In the genomic region with DNA sequence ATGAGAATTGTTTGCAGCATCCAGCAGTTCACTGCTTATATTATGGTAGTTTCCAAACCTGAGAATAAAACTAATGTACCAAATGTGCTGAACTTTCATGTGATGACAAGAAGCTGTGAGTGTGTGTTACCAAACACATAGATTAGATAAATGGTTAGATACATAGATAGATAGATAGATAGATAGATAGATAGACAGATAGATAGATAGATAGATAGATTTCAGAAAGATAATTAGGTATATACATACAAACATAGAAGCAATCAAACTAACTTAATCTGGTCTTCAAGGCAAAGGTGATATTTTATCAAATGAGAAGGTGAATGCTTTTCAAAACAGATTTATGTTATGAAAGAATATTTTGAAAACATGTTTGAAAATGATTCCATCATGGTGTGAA, we compare ENCODE assay signal across 39 cellular contexts.
"Had no signal": no experiment of that assay in that cellular context is flagged by ENCODE, and none has a peak within 500 bp of the region (broad histone marks: within the 10 kb centered on the region; RNA-seq: fewer than 3 reads in every experiment).

No MANE protein-coding gene starts in this region.

- H3K4me1 Mint-ChIP-seq: activated naive CD4-positive, alpha-beta T cell treated with anti-CD3 and anti-CD28 coated beads, Interleukin-2, amount 10 ng/mL, durations not matched to agents 7 days and 5 days; activated naive CD4-positive, alpha-beta T cell treated with anti-CD3 and anti-CD28 coated beads, Interleukin-2, amount 50 U/mL, for 24 hours; activated naive CD8-positive, alpha-beta T cell treated with anti-CD3 and anti-CD28 coated beads for 36 hours; activated naive CD8-positive, alpha-beta T cell treated with anti-CD3 and anti-CD28 coated beads, Interleukin-2, amount 10 ng/mL, durations not matched to agents 7 days and 5 days; activated naive CD8-positive, alpha-beta T cell treated with anti-CD3 and anti-CD28 coated beads, Interleukin-2, amount 50 U/mL, for 24 hours; activated T-helper 17 cell treated with anti-CD3 and anti-CD28 coated beads, Interleukin-2, amount 50 U/mL, for 72 hours; central memory CD8-positive, alpha-beta T cell had no signal

- H3K36me3 ChIP-seq: adrenal gland, ascending aorta, brain microvascular endothelial cell, breast epithelium, cardiac muscle cell had no signal

- H3K36me3 Mint-ChIP-seq: activated naive CD4-positive, alpha-beta T cell treated with anti-CD3 and anti-CD28 coated beads, Interleukin-2, amount 10 ng/mL, durations not matched to agents 7 days and 5 days; activated naive CD4-positive, alpha-beta T cell treated with anti-CD3 and anti-CD28 coated beads, Interleukin-2, amount 50 U/mL, for 24 hours; activated naive CD4-positive, alpha-beta T cell treated with anti-CD3 and anti-CD28 coated beads, Interleukin-2, amount 50 U/mL, for 72 hours; activated naive CD8-positive, alpha-beta T cell; activated naive CD8-positive, alpha-beta T cell treated with anti-CD3 and anti-CD28 coated beads for 36 hours; activated naive CD8-positive, alpha-beta T cell treated with anti-CD3 and anti-CD28 coated beads, Interleukin-2, amount 10 ng/mL, durations not matched to agents 7 days and 5 days had no signal

- H3K9me3 Mint-ChIP-seq: activated naive CD4-positive, alpha-beta T cell treated with anti-CD3 and anti-CD28 coated beads for 36 hours; activated naive CD4-positive, alpha-beta T cell treated with anti-CD3 and anti-CD28 coated beads, Interleukin-2, amount 10 ng/mL, durations not matched to agents 7 days and 5 days; activated naive CD4-positive, alpha-beta T cell treated with anti-CD3 and anti-CD28 coated beads, Interleukin-2, amount 50 U/mL, for 24 hours; activated naive CD4-positive, alpha-beta T cell treated with anti-CD3 and anti-CD28 coated beads, Interleukin-2, amount 50 U/mL, for 72 hours; activated naive CD8-positive, alpha-beta T cell treated with anti-CD3 and anti-CD28 coated beads for 36 hours; activated naive CD8-positive, alpha-beta T cell treated with anti-CD3 and anti-CD28 coated beads, Interleukin-2, amount 10 ng/mL, durations not matched to agents 7 days and 5 days; activated naive CD8-positive, alpha-beta T cell treated with anti-CD3 and anti-CD28 coated beads, Interleukin-2, amount 50 U/mL, for 24 hours; activated T-cell treated with anti-CD3 and anti-CD28 coated beads, Interleukin-2, amount 50 U/mL, for 24 hours; activated T-cell treated with anti-CD3 and anti-CD28 coated beads, Interleukin-2, amount 50 U/mL, for 4 hours; activated T-helper 1 cell treated with anti-CD3 and anti-CD28 coated beads, Interleukin-12 subunit alpha, Interleukin-12 subunit beta, Interleukin-2, Interleukin-4 antibody, amounts not matched to agents 30 ng/mL and 10 ng/mL and 1 ng/mL, durations not matched to agents 14 hours and 24 hours and 36 hours; activated T-helper 17 cell treated with anti-CD3 and anti-CD28 coated beads, Interleukin-2, amount 50 U/mL, for 72 hours; activated T-helper 2 cell treated with anti-CD3 and anti-CD28 coated beads, Interferon-gamma antibody, Interleukin-2, Interleukin-4, amounts not matched to agents 10 μg/mL and 5 μg/mL and 100 μg/mL, durations not matched to agents 14 hours and 24 hours and 36 hours; brain; central memory CD8-positive, alpha-beta T cell had no signal

- FAIRE-seq: astrocyte, bronchial epithelial cell had no signal

- H3K4me1 ChIP-seq: adrenal gland, ascending aorta, body of pancreas, breast epithelium had no signal

- H3K4me3 Mint-ChIP-seq: activated naive CD4-positive, alpha-beta T cell treated with anti-CD3 and anti-CD28 coated beads for 36 hours; activated naive CD4-positive, alpha-beta T cell treated with anti-CD3 and anti-CD28 coated beads, Interleukin-2, amount 10 ng/mL, durations not matched to agents 7 days and 5 days; activated naive CD4-positive, alpha-beta T cell treated with anti-CD3 and anti-CD28 coated beads, Interleukin-2, amount 50 U/mL, for 24 hours; activated naive CD8-positive, alpha-beta T cell; activated naive CD8-positive, alpha-beta T cell treated with anti-CD3 and anti-CD28 coated beads for 36 hours; activated naive CD8-positive, alpha-beta T cell treated with anti-CD3 and anti-CD28 coated beads, Interleukin-2, amount 10 ng/mL, durations not matched to agents 7 days and 5 days; activated naive CD8-positive, alpha-beta T cell treated with anti-CD3 and anti-CD28 coated beads, Interleukin-2, amount 50 U/mL, for 24 hours; activated T-cell treated with anti-CD3 and anti-CD28 coated beads, Interleukin-2, amount 50 U/mL, for 24 hours; activated T-cell treated with anti-CD3 and anti-CD28 coated beads, Interleukin-2, amount 50 U/mL, for 4 hours; activated T-helper 1 cell treated with anti-CD3 and anti-CD28 coated beads, Interleukin-12 subunit alpha, Interleukin-12 subunit beta, Interleukin-2, Interleukin-4 antibody, amounts not matched to agents 30 ng/mL and 10 ng/mL and 1 ng/mL, durations not matched to agents 14 hours and 24 hours and 36 hours; activated T-helper 17 cell treated with anti-CD3 and anti-CD28 coated beads, Interleukin-2, amount 50 U/mL, for 72 hours; brain; central memory CD8-positive, alpha-beta T cell had no signal

- H3K4me3 ChIP-seq: adrenal gland, ascending aorta, body of pancreas, breast epithelium, cardiac muscle cell had no signal

- ATAC-seq: activated naive CD4-positive, alpha-beta T cell treated with anti-CD3 and anti-CD28 coated beads, Interleukin-2, amount 50 U/mL, for 72 hours; activated naive CD8-positive, alpha-beta T cell treated with anti-CD3 and anti-CD28 coated beads, Interleukin-2, amount 50 U/mL, for 24 hours; activated T-cell treated with anti-CD3 and anti-CD28 coated beads, Interleukin-2, amount 50 U/mL, for 4 hours; activated T-helper 17 cell treated with anti-CD3 and anti-CD28 coated beads, Interleukin-2, amount 50 U/mL, for 72 hours; body of pancreas had no signal

- H3K27me3 Mint-ChIP-seq: activated naive CD4-positive, alpha-beta T cell treated with anti-CD3 and anti-CD28 coated beads, Interleukin-2, amount 10 ng/mL, durations not matched to agents 7 days and 5 days; activated naive CD8-positive, alpha-beta T cell treated with anti-CD3 and anti-CD28 coated beads, Interleukin-2, amount 10 ng/mL, durations not matched to agents 7 days and 5 days; central memory CD8-positive, alpha-beta T cell had no signal

- DNase-seq: activated effector memory CD4-positive, alpha-beta T cell treated with anti-CD3 and anti-CD28 coated beads, Interleukin-2, amount 50 U/mL, for 16 hours; activated effector memory CD4-positive, alpha-beta T cell treated with Interleukin-2 at 50 U/mL for 16 hours; activated gamma-delta T cell; activated gamma-delta T cell treated with Interleukin-2 at 50 U/mL for 16 hours; activated naive CD4-positive, alpha-beta T cell; activated naive CD4-positive, alpha-beta T cell treated with anti-CD3 and anti-CD28 coated beads for 36 hours; activated naive CD4-positive, alpha-beta T cell treated with anti-CD3 and anti-CD28 coated beads, Interleukin-2, amount 10 ng/mL, durations not matched to agents 7 days and 5 days; activated naive CD4-positive, alpha-beta T cell treated with anti-CD3 and anti-CD28 coated beads, Interleukin-2, amount 50 U/mL, for 16 hours; activated naive CD4-positive, alpha-beta T cell treated with Interleukin-2 at 50 U/mL for 16 hours; activated naive CD8-positive, alpha-beta T cell treated with anti-CD3 and anti-CD28 coated beads for 36 hours; activated naive CD8-positive, alpha-beta T cell treated with anti-CD3 and anti-CD28 coated beads, Interleukin-2, amount 10 ng/mL, durations not matched to agents 7 days and 5 days; activated naive CD8-positive, alpha-beta T cell treated with anti-CD3 and anti-CD28 coated beads, Interleukin-2, amount 50 U/mL, for 24 hours; activated T-cell treated with anti-CD3 and anti-CD28 coated beads, Interleukin-2, amount 50 U/mL, for 1 hour; activated T-cell treated with anti-CD3 and anti-CD28 coated beads, Interleukin-2, amount 50 U/mL, for 24 hours; activated T-cell treated with anti-CD3 and anti-CD28 coated beads, Interleukin-2, amount 50 U/mL, for 4 hours; activated T-cell treated with anti-CD3 and anti-CD28 coated beads, Interleukin-2, amount 50 U/mL, for 48 hours; adrenal gland; amniotic stem cell; amygdala; anterior cingulate cortex; aorta; body of pancreas; brain microvascular endothelial cell; caudate nucleus; central memory CD4-positive, alpha-beta T cell; cerebellar nuclear complex had no signal

- H3K9me3 ChIP-seq: adrenal gland, ascending aorta, body of pancreas, breast epithelium had no signal

- H3K27ac Mint-ChIP-seq: activated naive CD4-positive, alpha-beta T cell treated with anti-CD3 and anti-CD28 coated beads for 36 hours; activated naive CD4-positive, alpha-beta T cell treated with anti-CD3 and anti-CD28 coated beads, Interleukin-2, amount 10 ng/mL, durations not matched to agents 7 days and 5 days; activated naive CD4-positive, alpha-beta T cell treated with anti-CD3 and anti-CD28 coated beads, Interleukin-2, amount 50 U/mL, for 24 hours; activated naive CD4-positive, alpha-beta T cell treated with anti-CD3 and anti-CD28 coated beads, Interleukin-2, amount 50 U/mL, for 72 hours; activated naive CD8-positive, alpha-beta T cell; activated naive CD8-positive, alpha-beta T cell treated with anti-CD3 and anti-CD28 coated beads for 36 hours; activated naive CD8-positive, alpha-beta T cell treated with anti-CD3 and anti-CD28 coated beads, Interleukin-2, amount 10 ng/mL, durations not matched to agents 7 days and 5 days; activated naive CD8-positive, alpha-beta T cell treated with anti-CD3 and anti-CD28 coated beads, Interleukin-2, amount 50 U/mL, for 24 hours; activated T-cell treated with anti-CD3 and anti-CD28 coated beads, Interleukin-2, amount 50 U/mL, for 24 hours; activated T-helper 1 cell treated with anti-CD3 and anti-CD28 coated beads, Interleukin-12 subunit alpha, Interleukin-12 subunit beta, Interleukin-2, Interleukin-4 antibody, amounts not matched to agents 30 ng/mL and 10 ng/mL and 1 ng/mL, durations not matched to agents 14 hours and 24 hours and 36 hours; activated T-helper 17 cell treated with anti-CD3 and anti-CD28 coated beads, Interleukin-2, amount 50 U/mL, for 72 hours; activated T-helper 2 cell treated with anti-CD3 and anti-CD28 coated beads, Interferon-gamma antibody, Interleukin-2, Interleukin-4, amounts not matched to agents 10 μg/mL and 5 μg/mL and 100 μg/mL, durations not matched to agents 14 hours and 24 hours and 36 hours; brain had no signal

- H3K27ac ChIP-seq: adrenal gland, ascending aorta, body of pancreas, brain microvascular endothelial cell, breast epithelium, cardiac muscle cell had no signal

- H3K27me3 ChIP-seq: adrenal gland, ascending aorta, body of pancreas, brain microvascular endothelial cell, breast epithelium had no signal
